In the genomic region with DNA sequence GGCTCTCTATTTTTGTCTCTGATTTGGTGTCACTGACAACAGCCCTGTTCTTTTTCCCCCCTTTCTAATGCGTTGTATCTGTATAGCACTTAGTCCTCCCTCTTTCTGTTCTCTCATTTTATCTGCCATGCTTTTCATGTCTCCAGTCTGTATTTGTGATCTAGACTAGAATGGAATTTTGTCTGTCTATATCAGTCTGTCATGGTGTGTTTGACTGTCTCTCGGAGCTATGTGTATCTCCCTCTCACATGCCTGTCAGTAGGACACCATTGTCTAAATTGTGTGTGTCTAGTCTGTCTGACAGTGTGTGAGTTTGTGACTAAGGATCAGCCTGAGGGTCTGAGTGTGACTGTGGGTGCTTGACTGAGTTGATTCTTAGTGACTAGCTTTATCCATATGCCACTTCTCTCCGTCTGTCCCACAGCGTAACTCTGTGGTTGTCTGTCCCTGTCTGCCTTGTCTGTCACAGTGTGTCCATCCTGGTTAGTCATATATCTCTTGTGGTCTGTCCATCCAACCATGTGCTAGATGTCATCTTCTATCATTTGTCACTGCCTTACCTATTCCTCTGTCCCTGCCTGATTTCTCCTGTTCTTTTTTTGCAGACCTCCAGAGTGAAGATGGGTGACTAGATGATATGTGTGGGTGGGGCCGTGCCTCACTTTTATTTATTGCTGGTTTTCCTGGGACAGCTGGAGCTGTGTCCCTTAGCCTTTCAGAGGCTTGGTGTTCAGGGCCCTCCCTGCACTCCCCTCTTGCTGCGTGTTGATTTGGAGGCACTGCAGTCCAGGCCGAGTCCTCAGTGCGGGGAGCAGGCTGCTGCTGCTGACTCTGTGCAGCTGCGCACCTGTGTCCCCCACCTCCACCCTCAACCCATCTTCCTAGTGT, we compare ENCODE assay signal across 8 cellular contexts. TPM values are rescaled to one million over a fixed set of nuclear protein-coding genes. Genes with fewer than 3 reads are reported as not detected.
A peak's percentile ranks its signal among the peaks of the same experiment; 100 is the strongest.
DNase-seq lines count a peak whose midpoint lies in the region; ATAC-seq, FAIRE-seq and TF ChIP-seq lines count a peak whose summit lies in the region.

No MANE protein-coding gene starts in this region.

- H3K9me3 ChIP-seq in SU-DHL-6 (ENCODE audit: insufficient read depth, low read length) (no peaks in the 10 kb centered on the region), keratinocyte (ENCODE audit: control insufficient read depth, low read depth, low read length) (no peaks in the 10 kb centered on the region)

- dilution Hi-C loops in keratinocyte (cut with MboI; ENCODE audit: extremely low pct_ligation_motif_present, low sequenced_read_pairs): no loop called here

- H3K4me3 Mint-ChIP-seq in stimulated activated naive CD8-positive, alpha-beta T cell treated with anti-CD3 and anti-CD28 coated beads, Interleukin-15, Interleukin-2, amounts not matched to agents 100 ng/mL and 50 ng/mL, for 24 hours: peak overlapping the region; percentile 84

- H3K27me3 ChIP-seq in SU-DHL-6 (ENCODE audit: low read length) (no peaks in the 10 kb centered on the region), keratinocyte (ENCODE audit: control insufficient read depth, extremely low read depth, insufficient read depth, low read length) (no peaks in the 10 kb centered on the region)

- H3K27ac ChIP-seq in SU-DHL-6 (ENCODE audit: low read depth, low read length) (peak overlapping the region; percentile 74; the same call in 1 of the 2 replicates), keratinocyte (ENCODE audit: control insufficient read depth, insufficient read depth, low read length) (no peak overlapping the region)

- H4K20me1 ChIP-seq in SU-DHL-6 (ENCODE audit: low read depth, low read length) (no peaks in the 10 kb centered on the region), keratinocyte (ENCODE audit: control insufficient read depth, extremely low read depth, insufficient read depth, low read length) (no peaks in the 10 kb centered on the region)

- H2AFZ ChIP-seq in SU-DHL-6 (ENCODE audit: low read depth, low read length, severe bottlenecking): no peak overlapping the region
- no peak overlapping the region for H2AFZ ChIP-seq in keratinocyte (ENCODE audit: control insufficient read depth, low read length)

- no peak for TF ChIP-seq CTCF in SU-DHL-6 (IDR thresholded peaks at IDR 0.05; ENCODE audit: insufficient read depth, low read length, poor library complexity, severe bottlenecking)
- TF ChIP-seq CTCF in keratinocyte (optimal IDR thresholded peaks at IDR 0.05 in 1 of 3, IDR thresholded peaks at IDR 0.05 in 1 of 3, conservative IDR thresholded peaks at IDR 0.05 in 1 of 3; ENCODE audit: extremely low read depth in 1 of 3, insufficient read depth in 2 of 3, low read length in 3 of 3): no peak

- H3K9me3 Mint-ChIP-seq in stimulated activated naive CD8-positive, alpha-beta T cell treated with anti-CD3 and anti-CD28 coated beads, Interleukin-15, Interleukin-2, amounts not matched to agents 100 ng/mL and 50 ng/mL, for 24 hours: no peaks in the 10 kb centered on the region

- DNase-seq in stimulated activated naive CD8-positive, alpha-beta T cell treated with anti-CD3 and anti-CD28 coated beads, Interleukin-15, Interleukin-2, amounts not matched to agents 100 U/mL and 50 U/mL, for 24 hours: no peak
- no peak for DNase-seq in keratinocyte (ENCODE audit: low read depth, low spot score)
- DNase-seq in SK-N-DZ (ENCODE audit: low spot score): no peak
- no peak for DNase-seq in CD1c-positive myeloid dendritic cell (ENCODE audit: extremely low spot score)
- no peak for DNase-seq in left lobe of liver (ENCODE audit: low spot score)

- H3K4me3 ChIP-seq in SU-DHL-6 (ENCODE audit: insufficient read depth, low read length, poor library complexity, severe bottlenecking) (no peak overlapping the region), keratinocyte (ENCODE audit: control insufficient read depth in 2 of 3, extremely low read depth in 1 of 3, insufficient read depth in 2 of 3, low read depth in 1 of 3, low read length in 3 of 3) (no peak overlapping the region)

- peaks cover 47% of the 10 kb centered on the region for H3K36me3 Mint-ChIP-seq in stimulated activated naive CD8-positive, alpha-beta T cell treated with anti-CD3 and anti-CD28 coated beads, Interleukin-15, Interleukin-2, amounts not matched to agents 100 ng/mL and 50 ng/mL, for 24 hours (ENCODE audit: low read depth)

- ATAC-seq in stimulated activated naive CD8-positive, alpha-beta T cell treated with anti-CD3 and anti-CD28 coated beads, Interleukin-15, Interleukin-2, amounts not matched to agents 100 U/mL and 50 U/mL, for 24 hours: no peak
- no peak for ATAC-seq in HG02973 (IDR thresholded peaks at IDR 0.05; ENCODE audit: unreplicated experiment)
- no peak for ATAC-seq in left lobe of liver

- H3K4me2 ChIP-seq in SU-DHL-6 (ENCODE audit: low read depth, low read length, poor library complexity, severe bottlenecking) (peak overlapping the region; percentile 72), keratinocyte (ENCODE audit: control insufficient read depth, extremely low read depth, insufficient read depth, low read depth, low read length) (peak overlapping the region; percentile 80)

- H3F3A ChIP-seq in SU-DHL-6 (ENCODE audit: insufficient read depth): peaks cover 41% of the 10 kb centered on the region

- no peaks in the 10 kb centered on the region for H3K9me1 ChIP-seq in keratinocyte (ENCODE audit: control insufficient read depth, extremely low read depth, insufficient read depth, low read length)

- H3K36me3 ChIP-seq in SU-DHL-6 (ENCODE audit: low read length): no peaks in the 10 kb centered on the region
- peaks cover 23% of the 10 kb centered on the region in 2 experiments for H3K36me3 ChIP-seq in keratinocyte (ENCODE audit: control insufficient read depth in 2 of 2, extremely low read depth in 1 of 2, insufficient read depth in 2 of 2, low read length in 2 of 2)

- peaks cover 56% of the 10 kb centered on the region for H3K4me1 Mint-ChIP-seq in stimulated activated naive CD8-positive, alpha-beta T cell treated with anti-CD3 and anti-CD28 coated beads, Interleukin-15, Interleukin-2, amounts not matched to agents 100 ng/mL and 50 ng/mL, for 24 hours (ENCODE audit: low read depth)

- peaks cover 46% of the 10 kb centered on the region for H3K4me1 ChIP-seq in keratinocyte (ENCODE audit: control insufficient read depth, extremely low read depth, insufficient read depth, low read length)

- no peak for FAIRE-seq in keratinocyte (lab: Jason Lieb, UNC)

- H3K9me2 ChIP-seq in SU-DHL-6 (replicated peaks; ENCODE audit: insufficient read depth, low read length): no peaks in the 10 kb centered on the region

- H3K27me3 Mint-ChIP-seq in stimulated activated naive CD8-positive, alpha-beta T cell treated with anti-CD3 and anti-CD28 coated beads, Interleukin-15, Interleukin-2, amounts not matched to agents 100 ng/mL and 50 ng/mL, for 24 hours: no peaks in the 10 kb centered on the region

- H3K79me2 ChIP-seq in SU-DHL-6 (ENCODE audit: insufficient read depth, low read length): peaks cover 35% of the 10 kb centered on the region
- peaks cover 53% of the 10 kb centered on the region for H3K79me2 ChIP-seq in keratinocyte (ENCODE audit: control insufficient read depth, insufficient read depth, low read length)

- H3K9ac ChIP-seq in SU-DHL-6 (ENCODE audit: low read length): peak overlapping the region; percentile 99
- H3K9ac ChIP-seq in keratinocyte (ENCODE audit: control insufficient read depth, extremely low read depth, insufficient read depth, low read length): no peak overlapping the region

- peak overlapping the region; percentile 6 for H3K27ac Mint-ChIP-seq in stimulated activated naive CD8-positive, alpha-beta T cell treated with anti-CD3 and anti-CD28 coated beads, Interleukin-15, Interleukin-2, amounts not matched to agents 100 ng/mL and 50 ng/mL, for 24 hours

RNA-seq across cellular contexts. Expression of a gene that starts 1.4 kb away (rescaled TPM):
- 39.6 to 60.7 TPM (median 50.4 TPM) in 3 replicates for polyA plus RNA-seq in keratinocyte
- 10.2 TPM for polyA plus RNA-seq in keratinocyte (2011; ENCODE audit: low read depth)
- polyA plus RNA-seq in keratinocyte (2011; cell fraction: cytosol; rRNA removed): 28.8 and 65.0 TPM in 2 replicates
- 25.2 and 34.4 TPM in 2 replicates for polyA plus RNA-seq in keratinocyte (2011; cell fraction: nucleus; rRNA removed)
- 39.3 and 79.8 TPM in 2 replicates for polyA plus RNA-seq in keratinocyte (2012; ENCODE audit: low replicate concordance)
- 43.2 to 116 TPM (median 55.0 TPM) in 3 replicates for polyA minus RNA-seq in keratinocyte
- 108 TPM for polyA minus RNA-seq in keratinocyte (2011; cell fraction: cytosol; rRNA and poly(A)+ RNA removed)
- 21.2 and 21.3 TPM in 2 replicates for polyA minus RNA-seq in keratinocyte (2011; cell fraction: nucleus; rRNA and poly(A)+ RNA removed)
- 87.4 and 102 TPM in 2 replicates for polyA plus RNA-seq in SK-N-DZ (2014; cell fraction: cytosol; rRNA removed)
- 61.8 and 91.4 TPM in 2 replicates for polyA plus RNA-seq in SK-N-DZ (2014; cell fraction: nucleus; rRNA removed)
- total RNA-seq in left lobe of liver: 20.6 TPM

RNA-seq across cellular contexts. Expression of a gene that starts 2.9 kb away (rescaled TPM):
- polyA plus RNA-seq in keratinocyte: 195 to 325 TPM (median 233 TPM) in 3 replicates
- polyA plus RNA-seq in keratinocyte (2011; ENCODE audit: low read depth): 37.8 TPM
- polyA plus RNA-seq in keratinocyte (2011; cell fraction: cytosol; rRNA removed): 213 and 278 TPM in 2 replicates
- 257 and 265 TPM in 2 replicates for polyA plus RNA-seq in keratinocyte (2011; cell fraction: nucleus; rRNA removed)
- 176 and 266 TPM in 2 replicates for polyA plus RNA-seq in keratinocyte (2012; ENCODE audit: low replicate concordance)
- polyA minus RNA-seq in keratinocyte: 176 to 259 TPM (median 180 TPM) in 3 replicates
- polyA minus RNA-seq in keratinocyte (2011; cell fraction: cytosol; rRNA and poly(A)+ RNA removed): 211 TPM
- 69.2 and 72.5 TPM in 2 replicates for polyA minus RNA-seq in keratinocyte (2011; cell fraction: nucleus; rRNA and poly(A)+ RNA removed)
- polyA plus RNA-seq in SK-N-DZ (2014; cell fraction: cytosol; rRNA removed): 240 and 241 TPM in 2 replicates
- 211 and 230 TPM in 2 replicates for polyA plus RNA-seq in SK-N-DZ (2014; cell fraction: nucleus; rRNA removed)
- total RNA-seq in left lobe of liver: 70.5 TPM

RNA-seq across cellular contexts. Expression of a gene that starts 7.8 kb away (rescaled TPM):
- 30.3 to 35.1 TPM (median 33.5 TPM) in 3 replicates for polyA plus RNA-seq in keratinocyte
- 20.3 TPM for polyA plus RNA-seq in keratinocyte (2011; ENCODE audit: low read depth)
- polyA plus RNA-seq in keratinocyte (2011; cell fraction: cytosol; rRNA removed): 20.0 and 29.5 TPM in 2 replicates
- 72.0 and 76.9 TPM in 2 replicates for polyA plus RNA-seq in keratinocyte (2011; cell fraction: nucleus; rRNA removed)
- 25.8 and 25.9 TPM in 2 replicates for polyA plus RNA-seq in keratinocyte (2012; ENCODE audit: low replicate concordance)
- 29.9 to 66.6 TPM (median 33.9 TPM) in 3 replicates for polyA minus RNA-seq in keratinocyte
- 35.1 TPM for polyA minus RNA-seq in keratinocyte (2011; cell fraction: cytosol; rRNA and poly(A)+ RNA removed)
- 19.2 and 21.3 TPM in 2 replicates for polyA minus RNA-seq in keratinocyte (2011; cell fraction: nucleus; rRNA and poly(A)+ RNA removed)
- 44.2 and 50.7 TPM in 2 replicates for polyA plus RNA-seq in SK-N-DZ (2014; cell fraction: cytosol; rRNA removed)
- 90.6 and 137 TPM in 2 replicates for polyA plus RNA-seq in SK-N-DZ (2014; cell fraction: nucleus; rRNA removed)
- 9.5 TPM for total RNA-seq in left lobe of liver

RNA-seq across cellular contexts. Expression of a gene that starts 13.8 kb away (rescaled TPM):
- 5.2 to 6.2 TPM (median 5.2 TPM) in 3 replicates for polyA plus RNA-seq in keratinocyte
- 2.0 TPM for polyA plus RNA-seq in keratinocyte (2011; ENCODE audit: low read depth)
- polyA plus RNA-seq in keratinocyte (2011; cell fraction: cytosol; rRNA removed): 3.0 and 7.9 TPM in 2 replicates
- polyA plus RNA-seq in keratinocyte (2011; cell fraction: nucleus; rRNA removed): 13.4 and 19.2 TPM in 2 replicates
- 2.3 and 9.6 TPM in 2 replicates for polyA plus RNA-seq in keratinocyte (2012; ENCODE audit: low replicate concordance)
- 1.4 to 3.9 TPM (median 2.9 TPM) in 3 replicates for polyA minus RNA-seq in keratinocyte
- 7.5 TPM for polyA minus RNA-seq in keratinocyte (2011; cell fraction: cytosol; rRNA and poly(A)+ RNA removed)
- 4.0 and 4.2 TPM in 2 replicates for polyA minus RNA-seq in keratinocyte (2011; cell fraction: nucleus; rRNA and poly(A)+ RNA removed)
- 5.1 and 7.1 TPM in 2 replicates for polyA plus RNA-seq in SK-N-DZ (2014; cell fraction: cytosol; rRNA removed)
- 11.6 and 14.3 TPM in 2 replicates for polyA plus RNA-seq in SK-N-DZ (2014; cell fraction: nucleus; rRNA removed)
- 4.7 TPM for total RNA-seq in left lobe of liver

RNA-seq across cellular contexts. Expression of a gene that starts 30.9 kb away (rescaled TPM):
- polyA plus RNA-seq in keratinocyte: 20.7 to 40.0 TPM (median 35.7 TPM) in 3 replicates
- 29.5 TPM for polyA plus RNA-seq in keratinocyte (2011; ENCODE audit: low read depth)
- 23.3 and 31.4 TPM in 2 replicates for polyA plus RNA-seq in keratinocyte (2011; cell fraction: cytosol; rRNA removed)
- polyA plus RNA-seq in keratinocyte (2011; cell fraction: nucleus; rRNA removed): 88.6 and 100 TPM in 2 replicates
- 28.3 and 31.7 TPM in 2 replicates for polyA plus RNA-seq in keratinocyte (2012; ENCODE audit: low replicate concordance)
- 68.1 to 123 TPM (median 111 TPM) in 3 replicates for polyA minus RNA-seq in keratinocyte
- polyA minus RNA-seq in keratinocyte (2011; cell fraction: cytosol; rRNA and poly(A)+ RNA removed): 58.1 TPM
- 46.1 and 57.6 TPM in 2 replicates for polyA minus RNA-seq in keratinocyte (2011; cell fraction: nucleus; rRNA and poly(A)+ RNA removed)
- 14.8 and 17.5 TPM in 2 replicates for polyA plus RNA-seq in SK-N-DZ (2014; cell fraction: cytosol; rRNA removed)
- 23.9 and 60.9 TPM in 2 replicates for polyA plus RNA-seq in SK-N-DZ (2014; cell fraction: nucleus; rRNA removed)
- 17.0 TPM for total RNA-seq in left lobe of liver
